19 cellular contexts compared by ENCODE assay signal in the genomic region with DNA sequence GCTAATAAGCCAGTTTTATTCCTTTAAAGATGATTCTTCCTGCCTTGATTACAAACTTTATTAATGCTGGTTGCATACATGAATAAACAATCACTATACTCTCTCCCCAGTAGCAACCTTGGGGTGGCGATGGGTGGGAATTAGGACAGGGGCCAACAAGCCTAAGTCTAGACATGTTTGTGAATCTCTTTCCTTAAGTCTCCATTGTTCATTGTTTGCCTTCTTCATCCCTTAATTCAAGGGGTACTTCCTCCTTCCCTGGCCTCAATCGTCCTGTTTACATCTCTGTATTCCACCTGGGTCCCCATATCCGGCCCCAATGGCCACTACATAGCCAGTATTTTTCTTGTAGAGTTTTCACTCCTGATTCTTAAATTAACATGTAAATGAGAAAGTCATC.
DNase-seq lines count a peak whose midpoint lies in the region; ATAC-seq and TF ChIP-seq lines count a peak whose summit lies in the region.
"Had no signal": no experiment of that assay in that cellular context is flagged by ENCODE, and none has a peak within 500 bp of the region (broad histone marks: within the 10 kb centered on the region; RNA-seq: fewer than 3 reads in every experiment).

No MANE protein-coding gene starts in this region.

- CTCF ChIA-PET in MCF 10A (lab: Yijun Ruan, JAX) = interaction anchor here (0.6 to 0.8 kb wide), 5 partner anchors 17 to 143 kb away, joined by 3 to 4 read pairs (median 3); no protein-coding TSS in a partner anchor
- CTCF ChIA-PET in activated CD4-positive, alpha-beta T cell treated with anti-CD3 and anti-CD28 coated beads, Interleukin-2, amount 10 ng/mL, durations not matched to agents 7 days and 5 days (lab: Charles Lee) = no interaction called here

- H3K27me3 Mint-ChIP-seq in MCF 10A (ENCODE audit: insufficient read depth, unreplicated experiment) = no peaks in the 10 kb centered on the region
- H3K27me3 Mint-ChIP-seq in activated CD4-positive, alpha-beta T cell treated with anti-CD3 and anti-CD28 coated beads, Interleukin-2, amount 10 ng/mL, durations not matched to agents 7 days and 5 days = no peaks in the 10 kb centered on the region
- H3K27me3 Mint-ChIP-seq: activated B cell treated with CpG ODN at 0.5 μM for 24 hours; CD8-positive, alpha-beta memory T cell; natural killer cell treated with Interleukin-12 subunit alpha and Interleukin-12 subunit beta and Interleukin-15 and Interleukin-18, amount 100 ng/mL, for 72 hours had no signal

- peaks cover 10% of the 10 kb centered on the region for H3K36me3 Mint-ChIP-seq in MCF 10A (ENCODE audit: insufficient read depth, unreplicated experiment)
- peaks cover 4% of the 10 kb centered on the region for H3K36me3 Mint-ChIP-seq in activated CD4-positive, alpha-beta T cell treated with anti-CD3 and anti-CD28 coated beads, Interleukin-2, amount 10 ng/mL, durations not matched to agents 7 days and 5 days (ENCODE audit: low read depth)
- H3K36me3 Mint-ChIP-seq: natural killer cell treated with Interleukin-12 subunit alpha and Interleukin-12 subunit beta and Interleukin-15 and Interleukin-18, amount 100 ng/mL, for 72 hours had no signal

- WGBS in heart right ventricle, 2 donors = 71 to 72% methylated on average over 3 of the region's 3 CpGs
- WGBS in lung, 2 donors = 74 to 88% methylated on average over 3 of the region's 3 CpGs

- H3K4me1 ChIP-seq in heart right ventricle (peaks cover 0 to 51% (median 38%) of the 10 kb centered on the region in 9 donors), lung (ENCODE audit: control insufficient read depth in 2 of 2, insufficient read depth in 2 of 2, low read length in 2 of 2) (peaks cover 3 to 7% of the 10 kb centered on the region in 2 donors), uterus (peaks cover 3 to 6% of the 10 kb centered on the region in 2 donors)

- DNase-seq in heart right ventricle (no peak), Right ventricle myocardium inferior (ENCODE audit: missing footprints) (no peak), MCF 10A (ENCODE audit: unreplicated experiment) (peak; percentile 44), lung (ENCODE audit: low spot score) (no peak), uterus (no peak), AML-193 (lab: John Stamatoyannopoulos, UW) (no peak), OCI-M1 (lab: John Stamatoyannopoulos, UW) (no peak)
- DNase-seq in activated CD4-positive, alpha-beta T cell treated with anti-CD3 and anti-CD28 coated beads, Interleukin-2, amount 10 ng/mL, durations not matched to agents 7 days and 5 days = no peak
- DNase-seq: activated B cell treated with CpG ODN at 0.5 μM for 24 hours; activated naive CD4-positive, alpha-beta T cell treated with anti-CD3 and anti-CD28 coated beads for 36 hours; caudate nucleus; CD8-positive, alpha-beta memory T cell; GF-D8; glutamatergic neuron; MG63; retina; stimulated activated CD4-positive, alpha-beta T cell treated with anti-CD3 and anti-CD28 coated beads, Interleukin-2, amount 100 ng/mL, for 24 hours; transverse colon had no signal

- H3K27me3 ChIP-seq in heart right ventricle = no peaks in the 10 kb centered on the region
- H3K27me3 ChIP-seq in lung (ENCODE audit: control insufficient read depth, insufficient read depth) = no peaks in the 10 kb centered on the region
- no peaks in the 10 kb centered on the region for H3K27me3 ChIP-seq in uterus
- H3K27me3 ChIP-seq: MG63, transverse colon had no signal

- BruUV-seq in MCF 10A (replicated peaks; lab: Mats Ljungman, UMichigan) = no TSS peak

- intact Hi-C loops in heart right ventricle (cut with DNase I) = loop anchor here in 2 of 10 donors (2.0 to 10.0 kb wide), 2 partner anchors 61 to 67 kb away; a partner anchor contains a TSS
- intact Hi-C loops in Right ventricle myocardium inferior (cut with DNase I) = no loop called here
- intact Hi-C loops in MCF 10A (cut with micrococcal nuclease) = loop anchor here (2.0 kb wide), 1 partner anchor 65 kb away; no protein-coding TSS in a partner anchor
- intact Hi-C loops in uterus (cut with DNase I; ENCODE audit: low total_unique reads) = no loop called here

- H3K36me3 ChIP-seq in heart right ventricle (peaks cover 0 to 17% (median 0%) of the 10 kb centered on the region in 9 donors), lung (ENCODE audit: control insufficient read depth in 2 of 2, insufficient read depth in 2 of 2, low read length in 2 of 2) (no peaks in the 10 kb centered on the region), uterus (no peaks in the 10 kb centered on the region)
- H3K36me3 ChIP-seq: MG63, transverse colon had no signal

- no peaks in the 10 kb centered on the region for H3K9me3 Mint-ChIP-seq in MCF 10A (ENCODE audit: unreplicated experiment)
- H3K9me3 Mint-ChIP-seq in activated CD4-positive, alpha-beta T cell treated with anti-CD3 and anti-CD28 coated beads, Interleukin-2, amount 10 ng/mL, durations not matched to agents 7 days and 5 days = no peaks in the 10 kb centered on the region
- H3K9me3 Mint-ChIP-seq: activated B cell treated with CpG ODN at 0.5 μM for 24 hours; activated naive CD4-positive, alpha-beta T cell treated with anti-CD3 and anti-CD28 coated beads for 36 hours; CD8-positive, alpha-beta memory T cell; natural killer cell treated with Interleukin-12 subunit alpha and Interleukin-12 subunit beta and Interleukin-15 and Interleukin-18, amount 100 ng/mL, for 72 hours had no signal

- peaks cover 42% of the 10 kb centered on the region for H3K4me1 Mint-ChIP-seq in MCF 10A (ENCODE audit: insufficient read depth, unreplicated experiment)
- peaks cover 2% of the 10 kb centered on the region for H3K4me1 Mint-ChIP-seq in activated CD4-positive, alpha-beta T cell treated with anti-CD3 and anti-CD28 coated beads, Interleukin-2, amount 10 ng/mL, durations not matched to agents 7 days and 5 days
- H3K4me1 Mint-ChIP-seq: activated B cell treated with CpG ODN at 0.5 μM for 24 hours had no signal

- POLR2A ChIA-PET in MCF 10A (lab: Yijun Ruan, JAX) = interaction anchor here (0.9 to 4.5 kb wide), 12 partner anchors 10 to 142 kb away, joined by 3 to 23 read pairs (median 6); a partner anchor contains a TSS
- POLR2A ChIA-PET in activated CD4-positive, alpha-beta T cell treated with anti-CD3 and anti-CD28 coated beads, Interleukin-2, amount 10 ng/mL, durations not matched to agents 7 days and 5 days (lab: Charles Lee) = no interaction called here

- peak overlapping the region; percentile 63 for H3K4me3 Mint-ChIP-seq in MCF 10A (ENCODE audit: unreplicated experiment)
- H3K4me3 Mint-ChIP-seq in activated CD4-positive, alpha-beta T cell treated with anti-CD3 and anti-CD28 coated beads, Interleukin-2, amount 10 ng/mL, durations not matched to agents 7 days and 5 days = no peak overlapping the region
- H3K4me3 Mint-ChIP-seq: activated B cell treated with CpG ODN at 0.5 μM for 24 hours; activated naive CD4-positive, alpha-beta T cell treated with anti-CD3 and anti-CD28 coated beads for 36 hours; CD8-positive, alpha-beta memory T cell; natural killer cell treated with Interleukin-12 subunit alpha and Interleukin-12 subunit beta and Interleukin-15 and Interleukin-18, amount 100 ng/mL, for 72 hours had no signal

- H3K4me3 ChIP-seq in heart right ventricle (no peak overlapping the region), lung (no peak overlapping the region), uterus (no peak overlapping the region)
- H3K4me3 ChIP-seq: MG63, transverse colon had no signal

- ATAC-seq in heart right ventricle = no peak
- ATAC-seq in Right ventricle myocardium inferior = no peak
- no peak for ATAC-seq in lung (ENCODE audit: insufficient read depth, low FRiP score)
- ATAC-seq: natural killer cell treated with Interleukin-12 subunit alpha and Interleukin-12 subunit beta and Interleukin-15 and Interleukin-18, amount 100 ng/mL, for 72 hours had no signal

- TF ChIP-seq POLR2A in uterus (IDR thresholded peaks at IDR 0.05) = no peak

- TF ChIP-seq CTCF in heart right ventricle (IDR thresholded peaks at IDR 0.05) (no peak), MCF 10A (IDR thresholded peaks at IDR 0.05; ENCODE audit: unreplicated experiment) (no peak), lung (IDR thresholded peaks at IDR 0.05; ENCODE audit: control extremely low read depth, extremely low read depth) (no peak), uterus (IDR thresholded peaks at IDR 0.05) (no peak)

- no peaks in the 10 kb centered on the region for H3K9me3 ChIP-seq in heart right ventricle
- no peaks in the 10 kb centered on the region for H3K9me3 ChIP-seq in lung (ENCODE audit: control insufficient read depth in 2 of 2, insufficient read depth in 1 of 2, low read length in 1 of 2)
- no peaks in the 10 kb centered on the region for H3K9me3 ChIP-seq in uterus
- H3K9me3 ChIP-seq: MG63, transverse colon had no signal

- H3K27ac ChIP-seq in heart right ventricle (peak overlapping the region in 7 of 10 donors; percentile 1 to 75 (median 63)), lung (ENCODE audit: low read depth in 1 of 2, low read length in 1 of 2) (peak overlapping the region; percentile 24 to 40), uterus (peak overlapping the region; percentile 22 to 77)

- H3K27ac Mint-ChIP-seq in MCF 10A (ENCODE audit: low read depth, unreplicated experiment) = peak overlapping the region; percentile 95
- no peak overlapping the region for H3K27ac Mint-ChIP-seq in activated CD4-positive, alpha-beta T cell treated with anti-CD3 and anti-CD28 coated beads, Interleukin-2, amount 10 ng/mL, durations not matched to agents 7 days and 5 days
- H3K27ac Mint-ChIP-seq: activated B cell treated with CpG ODN at 0.5 μM for 24 hours; activated naive CD4-positive, alpha-beta T cell treated with anti-CD3 and anti-CD28 coated beads for 36 hours; CD8-positive, alpha-beta memory T cell; natural killer cell treated with Interleukin-12 subunit alpha and Interleukin-12 subunit beta and Interleukin-15 and Interleukin-18, amount 100 ng/mL, for 72 hours had no signal
